Comparison of ENCODE assay signal across 8 cellular contexts in the genomic region with DNA sequence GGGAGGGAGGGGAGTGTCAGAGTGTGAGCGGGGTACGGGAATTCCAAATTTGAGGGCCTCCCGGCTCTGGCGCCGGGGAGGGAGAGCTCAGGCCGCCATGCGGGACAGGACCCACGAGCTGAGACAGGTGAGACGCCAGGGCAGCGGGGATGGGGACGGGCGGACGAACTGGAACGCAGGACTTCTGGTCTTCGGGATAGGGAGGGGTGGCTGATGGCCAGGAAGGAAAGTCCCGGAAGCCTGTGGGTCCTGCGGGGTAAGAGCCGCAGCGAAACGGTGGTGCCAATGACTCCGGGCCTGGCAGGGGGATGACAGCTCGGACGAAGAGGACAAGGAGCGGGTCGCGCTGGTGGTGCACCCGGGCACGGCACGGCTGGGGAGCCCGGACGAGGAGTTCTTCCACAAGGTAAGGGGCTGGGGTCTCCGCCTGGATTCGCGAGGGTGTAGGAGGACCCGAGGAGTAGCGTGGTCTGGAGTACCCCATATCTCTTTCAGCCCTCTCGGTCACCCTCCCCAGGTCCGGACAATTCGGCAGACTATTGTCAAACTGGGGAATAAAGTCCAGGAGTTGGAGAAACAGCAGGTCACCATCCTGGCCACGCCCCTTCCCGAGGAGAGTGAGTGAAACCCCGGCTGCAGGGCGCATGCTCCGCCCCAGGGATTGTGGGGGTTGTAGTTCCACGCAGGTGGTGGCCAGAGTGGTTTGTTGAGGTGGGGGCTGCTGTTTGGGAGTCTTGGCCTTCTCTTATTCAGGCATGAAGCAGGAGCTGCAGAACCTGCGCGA. TPM values are rescaled to one million over a fixed set of nuclear protein-coding genes. Genes with fewer than 3 reads are reported as not detected.
DNase-seq lines count a peak whose midpoint lies in the region; ATAC-seq lines count a peak whose summit lies in the region.

No MANE protein-coding gene starts in this region.

- H3K36me3 ChIP-seq in BLaER1 treated with 17β-estradiol and CSF1 and Interleukin-3, amounts not matched to agents 10 nM and 100 nM, result peaks cover 26 to 42% (median 35%) of the 10 kb centered on the region in 11 experiments; a peak in 21 of 22 replicates

- peak overlapping the region; percentile 91 to 99 (median 93) for H3K27ac ChIP-seq in BLaER1 treated with 17β-estradiol and CSF1 and Interleukin-3, amounts not matched to agents 10 nM and 100 nM

- H3K27me3 Mint-ChIP-seq in activated CD8-positive, alpha-beta T cell treated with anti-CD3 and anti-CD28 coated beads, Interleukin-2, amount 10 ng/mL, durations not matched to agents 7 days and 5 days (ENCODE audit: low read depth), result no peaks in the 10 kb centered on the region

- H3K36me3 Mint-ChIP-seq in activated CD8-positive, alpha-beta T cell treated with anti-CD3 and anti-CD28 coated beads, Interleukin-2, amount 10 ng/mL, durations not matched to agents 7 days and 5 days (ENCODE audit: low read depth), result peaks cover 21% of the 10 kb centered on the region

- peak overlapping the region; percentile 81 to 98 (median 89) for H3K4me2 ChIP-seq in BLaER1 treated with 17β-estradiol and CSF1 and Interleukin-3, amounts not matched to agents 10 nM and 100 nM

- peak overlapping the region; percentile 76 to 99 (median 98) for H3K4me3 ChIP-seq in BLaER1 treated with 17β-estradiol and CSF1 and Interleukin-3, amounts not matched to agents 10 nM and 100 nM

- H3K9me3 Mint-ChIP-seq in activated CD8-positive, alpha-beta T cell treated with anti-CD3 and anti-CD28 coated beads, Interleukin-2, amount 10 ng/mL, durations not matched to agents 7 days and 5 days (ENCODE audit: insufficient read depth), result no peaks in the 10 kb centered on the region

- peaks cover 26% of the 10 kb centered on the region for H3K4me1 Mint-ChIP-seq in activated CD8-positive, alpha-beta T cell treated with anti-CD3 and anti-CD28 coated beads, Interleukin-2, amount 10 ng/mL, durations not matched to agents 7 days and 5 days (ENCODE audit: low read depth)

- H3K27ac Mint-ChIP-seq in activated CD8-positive, alpha-beta T cell treated with anti-CD3 and anti-CD28 coated beads, Interleukin-2, amount 10 ng/mL, durations not matched to agents 7 days and 5 days, result peak overlapping the region; percentile 94

- DNase-seq in NCI-H82 treated with DMSO at 0.1 percent for 48 hours (lab: John Stamatoyannopoulos, UW; ENCODE audit: unreplicated experiment), result peak; percentile 46
- peak; percentile 93 for DNase-seq in activated CD8-positive, alpha-beta T cell treated with anti-CD3 and anti-CD28 coated beads, Interleukin-2, amount 10 ng/mL, durations not matched to agents 7 days and 5 days
- peak; percentile 81 for DNase-seq in effector CD4-positive, alpha-beta T cell
- DNase-seq in medulla oblongata (ENCODE audit: extremely low spot score), result peak; percentile 97
- DNase-seq in stimulated activated CD4-positive, alpha-beta T cell treated with anti-CD3 and anti-CD28 coated beads, TNF-alpha, amount 100 ng/mL, for 4 hours (ENCODE audit: low read depth in 3 of 3), result peak; percentile 71 to 79 (median 78)

- H3K4me1 ChIP-seq in BLaER1 treated with 17β-estradiol and CSF1 and Interleukin-3, amounts not matched to agents 10 nM and 100 nM, result peaks cover 14 to 67% (median 31%) of the 10 kb centered on the region in 10 experiments

- peak; percentile 28 for ATAC-seq in GM19324 (IDR thresholded peaks at IDR 0.05; ENCODE audit: low FRiP score, unreplicated experiment)
- ATAC-seq in HG03521 (IDR thresholded peaks at IDR 0.05; ENCODE audit: unreplicated experiment), result peak; percentile 36
- ATAC-seq in activated CD8-positive, alpha-beta T cell treated with anti-CD3 and anti-CD28 coated beads, Interleukin-2, amount 10 ng/mL, durations not matched to agents 7 days and 5 days, result peak; percentile 53

- peaks cover 7 to 36% (median 11%) of the 10 kb centered on the region in 11 experiments; a peak in 18 of 22 replicates for H4K20me1 ChIP-seq in BLaER1 treated with 17β-estradiol and CSF1 and Interleukin-3, amounts not matched to agents 10 nM and 100 nM

- H3K4me3 Mint-ChIP-seq in activated CD8-positive, alpha-beta T cell treated with anti-CD3 and anti-CD28 coated beads, Interleukin-2, amount 10 ng/mL, durations not matched to agents 7 days and 5 days, result peak overlapping the region; percentile 96

- H3K9ac ChIP-seq in BLaER1 treated with 17β-estradiol and CSF1 and Interleukin-3, amounts not matched to agents 10 nM and 100 nM, result peak overlapping the region; percentile 84 to 96 (median 89)

- CTCF ChIA-PET in activated CD8-positive, alpha-beta T cell treated with anti-CD3 and anti-CD28 coated beads, Interleukin-2, amount 10 ng/mL, durations not matched to agents 7 days and 5 days (lab: Charles Lee), result no interaction called here

- H3K9me3 ChIP-seq in BLaER1 treated with 17β-estradiol and CSF1 and Interleukin-3, amounts not matched to agents 10 nM and 100 nM (replicated peaks in 1 of 11), result no peaks in the 10 kb centered on the region

- H3K27me3 ChIP-seq in BLaER1 treated with 17β-estradiol and CSF1 and Interleukin-3, amounts not matched to agents 10 nM and 100 nM, result no peaks in the 10 kb centered on the region

- POLR2A ChIA-PET in activated CD8-positive, alpha-beta T cell treated with anti-CD3 and anti-CD28 coated beads, Interleukin-2, amount 10 ng/mL, durations not matched to agents 7 days and 5 days (lab: Charles Lee), result interaction anchor here (1.1 to 1.7 kb wide), 3 partner anchors 40 to 84 kb away, joined by 3 to 6 read pairs (median 3); partner anchors contain the start of genes ZNF646 and ZNF668

RNA-seq across cellular contexts. Expression of gene STX4, which starts 0.5 kb away (rescaled TPM):
- 10 to 100 TPM; 46.4 to 53.5 TPM for total RNA-seq in activated CD8-positive, alpha-beta T cell treated with anti-CD3 and anti-CD28 coated beads, Interleukin-2, amount 10 ng/mL, durations not matched to agents 7 days and 5 days

RNA-seq across cellular contexts. Expression of gene STX1B, which starts 23.5 kb away (rescaled TPM):
- total RNA-seq in activated CD8-positive, alpha-beta T cell treated with anti-CD3 and anti-CD28 coated beads, Interleukin-2, amount 10 ng/mL, durations not matched to agents 7 days and 5 days, result 1 to 10 TPM; 1.7 to 2.2 TPM

RNA-seq across cellular contexts. Expression of gene ZNF668, which starts 40.1 kb away (rescaled TPM):
- total RNA-seq in activated CD8-positive, alpha-beta T cell treated with anti-CD3 and anti-CD28 coated beads, Interleukin-2, amount 10 ng/mL, durations not matched to agents 7 days and 5 days, result 10 to 100 TPM; 20.8 to 22.2 TPM

RNA-seq across cellular contexts. Expression of gene ZNF646, which starts 40.3 kb away (rescaled TPM):
- 10 to 100 TPM; 26.0 to 30.3 TPM for total RNA-seq in activated CD8-positive, alpha-beta T cell treated with anti-CD3 and anti-CD28 coated beads, Interleukin-2, amount 10 ng/mL, durations not matched to agents 7 days and 5 days

RNA-seq across cellular contexts. Expression of gene HSD3B7, which starts 48.9 kb away (rescaled TPM):
- 1 to 10 TPM; 6.3 to 7.8 TPM for total RNA-seq in activated CD8-positive, alpha-beta T cell treated with anti-CD3 and anti-CD28 coated beads, Interleukin-2, amount 10 ng/mL, durations not matched to agents 7 days and 5 days

Comparison
In these comparisons a context has a peak if more than half of its experiments do, and no peak if none do; other contexts are left out.
1. Peak in every context shown above with its lines: DNase-seq, ATAC-seq, H3K4me3 ChIP-seq and H3K27ac ChIP-seq.
2. DNase-seq: peak in every context shown above with its lines; median percentile 97 in medulla oblongata; 93 in activated CD8-positive, alpha-beta T cell treated with anti-CD3 and anti-CD28 coated beads, Interleukin-2, amount 10 ng/mL, durations not matched to agents 7 days and 5 days; 81 in effector CD4-positive, alpha-beta T cell; 78 in stimulated activated CD4-positive, alpha-beta T cell treated with anti-CD3 and anti-CD28 coated beads, TNF-alpha, amount 100 ng/mL, for 4 hours; 46 in NCI-H82 treated with DMSO at 0.1 percent for 48 hours.